In the genomic region with DNA sequence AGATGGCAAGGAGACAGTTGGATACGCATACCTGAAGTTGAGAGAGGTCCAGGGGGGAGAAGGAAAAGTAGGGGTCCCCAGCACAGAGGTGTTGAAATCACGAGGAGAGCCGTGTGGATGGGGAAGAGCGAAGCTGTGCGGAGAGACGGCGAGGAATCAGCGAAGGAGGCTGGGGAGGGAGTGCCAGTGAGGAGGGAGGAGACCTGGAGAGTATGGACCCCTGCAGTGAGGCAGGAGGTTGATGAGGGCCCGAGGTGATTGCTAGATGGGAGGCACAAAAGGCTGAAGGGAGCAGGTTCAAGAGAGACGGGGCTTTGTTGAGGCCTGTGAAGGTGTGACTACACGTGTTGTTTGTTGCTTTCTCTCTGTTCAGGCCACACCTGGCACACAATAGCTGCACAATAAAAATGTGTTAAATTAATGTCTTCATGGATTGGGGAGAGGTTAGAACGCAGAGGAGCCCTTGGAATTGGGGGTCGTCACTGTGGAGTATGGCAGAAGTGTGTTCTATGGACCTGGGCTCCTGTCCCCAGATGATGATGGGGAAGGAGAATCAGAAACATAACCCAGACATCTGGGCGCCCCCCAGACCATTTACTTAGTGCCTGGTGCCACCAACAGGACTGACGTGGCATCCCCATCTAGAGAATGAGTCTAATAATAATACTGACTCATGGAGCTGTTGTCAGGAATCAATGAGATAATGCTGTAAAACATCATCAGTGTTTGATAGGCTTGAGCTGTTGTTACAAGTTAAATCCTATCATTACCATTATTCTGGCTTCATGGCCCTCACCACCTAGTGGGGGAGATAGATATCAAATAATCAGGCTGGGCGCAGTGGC, we compare ENCODE assay signal across 2 cellular contexts.
TF ChIP-seq lines count a peak whose summit lies in the region.

No MANE protein-coding gene starts in this region.

TF ChIP-seq in GM23338, 12 proteins besides CTCF, POLR2A, EP300 and RAD21 (continued from another document):
- TF ChIP-seq, protein P1, sequence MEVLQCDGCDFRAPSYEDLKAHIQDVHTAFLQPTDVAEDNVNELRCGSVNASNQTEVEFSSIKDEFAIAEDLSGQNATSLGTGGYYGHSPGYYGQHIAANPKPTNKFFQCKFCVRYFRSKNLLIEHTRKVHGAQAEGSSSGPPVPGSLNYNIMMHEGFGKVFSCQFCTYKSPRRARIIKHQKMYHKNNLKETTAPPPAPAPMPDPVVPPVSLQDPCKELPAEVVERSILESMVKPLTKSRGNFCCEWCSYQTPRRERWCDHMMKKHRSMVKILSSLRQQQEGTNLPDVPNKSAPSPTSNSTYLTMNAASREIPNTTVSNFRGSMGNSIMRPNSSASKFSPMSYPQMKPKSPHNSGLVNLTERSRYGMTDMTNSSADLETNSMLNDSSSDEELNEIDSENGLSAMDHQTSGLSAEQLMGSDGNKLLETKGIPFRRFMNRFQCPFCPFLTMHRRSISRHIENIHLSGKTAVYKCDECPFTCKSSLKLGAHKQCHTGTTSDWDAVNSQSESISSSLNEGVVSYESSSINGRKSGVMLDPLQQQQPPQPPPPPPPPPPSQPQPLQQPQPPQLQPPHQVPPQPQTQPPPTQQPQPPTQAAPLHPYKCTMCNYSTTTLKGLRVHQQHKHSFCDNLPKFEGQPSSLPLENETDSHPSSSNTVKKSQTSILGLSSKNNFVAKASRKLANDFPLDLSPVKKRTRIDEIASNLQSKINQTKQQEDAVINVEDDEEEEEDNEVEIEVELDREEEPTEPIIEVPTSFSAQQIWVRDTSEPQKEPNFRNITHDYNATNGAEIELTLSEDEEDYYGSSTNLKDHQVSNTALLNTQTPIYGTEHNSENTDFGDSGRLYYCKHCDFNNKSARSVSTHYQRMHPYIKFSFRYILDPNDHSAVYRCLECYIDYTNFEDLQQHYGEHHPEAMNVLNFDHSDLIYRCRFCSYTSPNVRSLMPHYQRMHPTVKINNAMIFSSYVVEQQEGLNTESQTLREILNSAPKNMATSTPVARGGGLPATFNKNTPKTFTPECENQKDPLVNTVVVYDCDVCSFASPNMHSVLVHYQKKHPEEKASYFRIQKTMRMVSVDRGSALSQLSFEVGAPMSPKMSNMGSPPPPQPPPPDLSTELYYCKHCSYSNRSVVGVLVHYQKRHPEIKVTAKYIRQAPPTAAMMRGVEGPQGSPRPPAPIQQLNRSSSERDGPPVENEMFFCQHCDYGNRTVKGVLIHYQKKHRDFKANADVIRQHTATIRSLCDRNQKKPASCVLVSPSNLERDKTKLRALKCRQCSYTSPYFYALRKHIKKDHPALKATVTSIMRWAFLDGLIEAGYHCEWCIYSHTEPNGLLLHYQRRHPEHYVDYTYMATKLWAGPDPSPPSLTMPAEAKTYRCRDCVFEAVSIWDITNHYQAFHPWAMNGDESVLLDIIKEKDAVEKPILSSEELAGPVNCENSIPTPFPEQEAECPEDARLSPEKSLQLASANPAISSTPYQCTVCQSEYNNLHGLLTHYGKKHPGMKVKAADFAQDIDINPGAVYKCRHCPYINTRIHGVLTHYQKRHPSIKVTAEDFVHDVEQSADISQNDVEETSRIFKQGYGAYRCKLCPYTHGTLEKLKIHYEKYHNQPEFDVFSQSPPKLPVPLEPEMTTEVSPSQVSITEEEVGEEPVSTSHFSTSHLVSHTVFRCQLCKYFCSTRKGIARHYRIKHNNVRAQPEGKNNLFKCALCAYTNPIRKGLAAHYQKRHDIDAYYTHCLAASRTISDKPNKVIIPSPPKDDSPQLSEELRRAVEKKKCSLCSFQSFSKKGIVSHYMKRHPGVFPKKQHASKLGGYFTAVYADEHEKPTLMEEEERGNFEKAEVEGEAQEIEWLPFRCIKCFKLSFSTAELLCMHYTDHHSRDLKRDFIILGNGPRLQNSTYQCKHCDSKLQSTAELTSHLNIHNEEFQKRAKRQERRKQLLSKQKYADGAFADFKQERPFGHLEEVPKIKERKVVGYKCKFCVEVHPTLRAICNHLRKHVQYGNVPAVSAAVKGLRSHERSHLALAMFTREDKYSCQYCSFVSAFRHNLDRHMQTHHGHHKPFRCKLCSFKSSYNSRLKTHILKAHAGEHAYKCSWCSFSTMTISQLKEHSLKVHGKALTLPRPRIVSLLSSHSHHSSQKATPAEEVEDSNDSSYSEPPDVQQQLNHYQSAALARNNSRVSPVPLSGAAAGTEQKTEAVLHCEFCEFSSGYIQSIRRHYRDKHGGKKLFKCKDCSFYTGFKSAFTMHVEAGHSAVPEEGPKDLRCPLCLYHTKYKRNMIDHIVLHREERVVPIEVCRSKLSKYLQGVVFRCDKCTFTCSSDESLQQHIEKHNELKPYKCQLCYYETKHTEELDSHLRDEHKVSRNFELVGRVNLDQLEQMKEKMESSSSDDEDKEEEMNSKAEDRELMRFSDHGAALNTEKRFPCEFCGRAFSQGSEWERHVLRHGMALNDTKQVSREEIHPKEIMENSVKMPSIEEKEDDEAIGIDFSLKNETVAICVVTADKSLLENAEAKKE (CRISPR knock-in tag; IDR thresholded peaks at IDR 0.05): no peak
- TF ChIP-seq CREB1 (CRISPR knock-in tag; IDR thresholded peaks at IDR 0.05; ENCODE audit: low read depth) (no peak), POLR2AphosphoS5 (IDR thresholded peaks at IDR 0.05; ENCODE audit: low read depth) (no peak), STAT1 (IDR thresholded peaks at IDR 0.05; ENCODE audit: unreplicated experiment) (no peak), NANOG (IDR thresholded peaks at IDR 0.05; ENCODE audit: borderline replicate concordance) (no peak)
- TF ChIP-seq, protein P2, sequence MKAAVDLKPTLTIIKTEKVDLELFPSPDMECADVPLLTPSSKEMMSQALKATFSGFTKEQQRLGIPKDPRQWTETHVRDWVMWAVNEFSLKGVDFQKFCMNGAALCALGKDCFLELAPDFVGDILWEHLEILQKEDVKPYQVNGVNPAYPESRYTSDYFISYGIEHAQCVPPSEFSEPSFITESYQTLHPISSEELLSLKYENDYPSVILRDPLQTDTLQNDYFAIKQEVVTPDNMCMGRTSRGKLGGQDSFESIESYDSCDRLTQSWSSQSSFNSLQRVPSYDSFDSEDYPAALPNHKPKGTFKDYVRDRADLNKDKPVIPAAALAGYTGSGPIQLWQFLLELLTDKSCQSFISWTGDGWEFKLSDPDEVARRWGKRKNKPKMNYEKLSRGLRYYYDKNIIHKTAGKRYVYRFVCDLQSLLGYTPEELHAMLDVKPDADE (IDR thresholded peaks at IDR 0.05): no peak
- TF ChIP-seq, protein P3, sequence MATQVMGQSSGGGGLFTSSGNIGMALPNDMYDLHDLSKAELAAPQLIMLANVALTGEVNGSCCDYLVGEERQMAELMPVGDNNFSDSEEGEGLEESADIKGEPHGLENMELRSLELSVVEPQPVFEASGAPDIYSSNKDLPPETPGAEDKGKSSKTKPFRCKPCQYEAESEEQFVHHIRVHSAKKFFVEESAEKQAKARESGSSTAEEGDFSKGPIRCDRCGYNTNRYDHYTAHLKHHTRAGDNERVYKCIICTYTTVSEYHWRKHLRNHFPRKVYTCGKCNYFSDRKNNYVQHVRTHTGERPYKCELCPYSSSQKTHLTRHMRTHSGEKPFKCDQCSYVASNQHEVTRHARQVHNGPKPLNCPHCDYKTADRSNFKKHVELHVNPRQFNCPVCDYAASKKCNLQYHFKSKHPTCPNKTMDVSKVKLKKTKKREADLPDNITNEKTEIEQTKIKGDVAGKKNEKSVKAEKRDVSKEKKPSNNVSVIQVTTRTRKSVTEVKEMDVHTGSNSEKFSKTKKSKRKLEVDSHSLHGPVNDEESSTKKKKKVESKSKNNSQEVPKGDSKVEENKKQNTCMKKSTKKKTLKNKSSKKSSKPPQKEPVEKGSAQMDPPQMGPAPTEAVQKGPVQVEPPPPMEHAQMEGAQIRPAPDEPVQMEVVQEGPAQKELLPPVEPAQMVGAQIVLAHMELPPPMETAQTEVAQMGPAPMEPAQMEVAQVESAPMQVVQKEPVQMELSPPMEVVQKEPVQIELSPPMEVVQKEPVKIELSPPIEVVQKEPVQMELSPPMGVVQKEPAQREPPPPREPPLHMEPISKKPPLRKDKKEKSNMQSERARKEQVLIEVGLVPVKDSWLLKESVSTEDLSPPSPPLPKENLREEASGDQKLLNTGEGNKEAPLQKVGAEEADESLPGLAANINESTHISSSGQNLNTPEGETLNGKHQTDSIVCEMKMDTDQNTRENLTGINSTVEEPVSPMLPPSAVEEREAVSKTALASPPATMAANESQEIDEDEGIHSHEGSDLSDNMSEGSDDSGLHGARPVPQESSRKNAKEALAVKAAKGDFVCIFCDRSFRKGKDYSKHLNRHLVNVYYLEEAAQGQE (IDR thresholded peaks at IDR 0.05; ENCODE audit: unreplicated experiment): no peak

TF ChIP-seq in WTC11, 78 proteins besides CTCF, POLR2A, EP300 and RAD21 (continued from another document):
- TF ChIP-seq FOXJ3 (CRISPR knock-in tag; IDR thresholded peaks at IDR 0.05; ENCODE audit: borderline replicate concordance): no peak
- TF ChIP-seq, protein P4, sequence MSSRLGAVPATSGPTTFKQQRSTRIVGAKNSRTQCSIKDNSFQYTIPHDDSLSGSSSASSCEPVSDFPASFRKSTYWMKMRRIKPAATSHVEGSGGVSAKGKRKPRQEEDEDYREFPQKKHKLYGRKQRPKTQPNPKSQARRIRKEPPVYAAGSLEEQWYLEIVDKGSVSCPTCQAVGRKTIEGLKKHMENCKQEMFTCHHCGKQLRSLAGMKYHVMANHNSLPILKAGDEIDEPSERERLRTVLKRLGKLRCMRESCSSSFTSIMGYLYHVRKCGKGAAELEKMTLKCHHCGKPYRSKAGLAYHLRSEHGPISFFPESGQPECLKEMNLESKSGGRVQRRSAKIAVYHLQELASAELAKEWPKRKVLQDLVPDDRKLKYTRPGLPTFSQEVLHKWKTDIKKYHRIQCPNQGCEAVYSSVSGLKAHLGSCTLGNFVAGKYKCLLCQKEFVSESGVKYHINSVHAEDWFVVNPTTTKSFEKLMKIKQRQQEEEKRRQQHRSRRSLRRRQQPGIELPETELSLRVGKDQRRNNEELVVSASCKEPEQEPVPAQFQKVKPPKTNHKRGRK (CRISPR knock-in tag; IDR thresholded peaks at IDR 0.05; ENCODE audit: borderline replicate concordance): no peak
